Comparison of ENCODE assay signal across 1 cellular context in the genomic region with DNA sequence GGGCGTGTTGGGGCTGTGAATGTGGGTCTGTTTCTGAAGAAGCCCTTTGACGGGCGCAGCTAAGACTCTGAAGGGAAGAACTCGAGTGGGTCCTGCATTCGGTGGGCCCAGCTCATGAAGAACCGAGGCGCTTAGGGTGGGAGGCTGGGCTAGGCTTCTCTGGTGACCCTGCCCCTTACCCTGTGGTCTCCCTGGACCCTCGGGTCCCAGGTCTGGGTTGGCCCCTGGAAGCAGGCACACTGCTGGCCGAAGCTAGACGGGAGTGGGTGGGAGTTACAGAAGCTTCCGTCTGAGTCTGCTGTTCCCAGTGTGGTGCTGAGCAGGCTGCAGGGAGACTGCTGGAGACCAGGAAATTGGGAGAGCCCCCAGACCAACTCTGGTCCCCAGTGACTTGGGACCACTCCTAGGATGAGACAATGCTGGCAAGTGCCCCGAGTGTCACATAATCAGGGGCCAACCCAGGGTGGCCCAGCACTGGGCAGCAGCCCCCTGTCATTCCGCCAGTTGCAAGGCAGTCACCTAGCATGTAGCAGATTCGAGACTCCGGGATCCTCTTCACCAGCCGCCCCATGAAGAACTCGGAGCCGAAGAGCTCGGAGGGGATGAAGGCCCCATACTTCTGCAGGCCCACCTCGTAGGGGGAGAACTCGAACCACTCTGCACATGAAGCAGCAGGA.
TF ChIP-seq lines count a peak whose summit lies in the region.

No MANE protein-coding gene starts in this region.

TF ChIP-seq in HepG2, 621 proteins besides CTCF, POLR2A, EP300 and RAD21:
- TF ChIP-seq ZFAT (CRISPR knock-in tag; conservative IDR thresholded peaks at IDR 0.05), result 0 out of 2 replicates have a peak, but pooled peaks have one; percentile 43
- TF ChIP-seq KDM5B (CRISPR knock-in tag; IDR thresholded peaks at IDR 0.05; ENCODE audit: borderline replicate concordance), result peak; percentile 11; the same call in 1 of the 2 replicates
- no peak for TF ChIP-seq NFRKB (IDR thresholded peaks at IDR 0.05)
- TF ChIP-seq ZNF598 (CRISPR knock-in tag; IDR thresholded peaks at IDR 0.05; ENCODE audit: borderline replicate concordance), result 0 out of 2 replicates have a peak, but pooled peaks have one; percentile 22
